In genomic region chr18:51461956-51462355, GRCh38 we compare ENCODE assay signal across 22 cellular contexts.
DNase-seq lines count a peak whose midpoint lies in the region; ATAC-seq and TF ChIP-seq lines count a peak whose summit lies in the region.
"Had no signal": no experiment of that assay in that cellular context is flagged by ENCODE, and none has a peak within 500 bp of the region (broad histone marks: within the 10 kb centered on the region; RNA-seq: fewer than 3 reads in every experiment).

No MANE protein-coding gene starts in this region.

- H3K9me3 ChIP-seq in RWPE2 (ENCODE audit: severe bottlenecking) (no peaks in the 10 kb centered on the region), mammary epithelial cell (replicated peaks; ENCODE audit: insufficient read depth, low read length) (no peaks in the 10 kb centered on the region), MM.1S (replicated peaks; ENCODE audit: insufficient read depth, low read length) (no peaks in the 10 kb centered on the region)
- H3K9me3 ChIP-seq: A549; BLaER1 treated with 17β-estradiol and CSF1 and Interleukin-3, amounts not matched to agents 10 nM and 100 nM had no signal

- no peaks in the 10 kb centered on the region for H3F3A ChIP-seq in MM.1S (ENCODE audit: insufficient read depth, low read length)

- no TSS peak for BruUV-seq in mammary epithelial cell (replicated peaks; lab: Mats Ljungman, UMichigan)

- intact Hi-C loops in mammary epithelial cell (cut with micrococcal nuclease), result no loop called here

- DNase-seq in RWPE2 (ENCODE audit: low spot score) (no peak), mammary epithelial cell (peak; percentile 55), fibroblast of villous mesenchyme (ENCODE audit: low read depth) (peak; percentile 28), retinal pigment epithelial cell (ENCODE audit: low read depth) (peak; percentile 34), AG08396 (ENCODE audit: low spot score) (no peak), NCI-H1694 (lab: John Stamatoyannopoulos, UW) (no peak), brain microvascular endothelial cell (no peak), MM.1S (no peak)
- DNase-seq: Calu3; CD8-positive, alpha-beta T cell; GM23248; KG1; NCI-H1417 treated with DMSO at 0.1 percent for 48 hours; NCI-H1930; NCI-H446; NCI-H748 treated with DMSO at 0.1 percent for 48 hours; SHP77 had no signal

- H3K4me3 ChIP-seq in RWPE2 (ENCODE audit: severe bottlenecking), result no peak overlapping the region
- no peak overlapping the region for H3K4me3 ChIP-seq in mammary epithelial cell (replicated peaks in 1 of 3; ENCODE audit: insufficient read depth in 1 of 3, low read depth in 2 of 3, low read length in 3 of 3)
- no peak overlapping the region for H3K4me3 ChIP-seq in fibroblast of villous mesenchyme (ENCODE audit: low read depth, low read length)
- H3K4me3 ChIP-seq in retinal pigment epithelial cell (ENCODE audit: low read length), result no peak overlapping the region
- no peak overlapping the region for H3K4me3 ChIP-seq in brain microvascular endothelial cell (ENCODE audit: low read depth, low read length)
- no peak overlapping the region for H3K4me3 ChIP-seq in MM.1S (ENCODE audit: low read length)
- H3K4me3 ChIP-seq: A549; BLaER1 treated with 17β-estradiol and CSF1 and Interleukin-3, amounts not matched to agents 10 nM and 100 nM; GM12878; GM23248 had no signal

- H4K20me1 ChIP-seq in mammary epithelial cell (ENCODE audit: insufficient read depth, low read length) (no peaks in the 10 kb centered on the region), MM.1S (ENCODE audit: insufficient read depth, low read length) (no peaks in the 10 kb centered on the region)
- H4K20me1 ChIP-seq: BLaER1 treated with 17β-estradiol and CSF1 and Interleukin-3, amounts not matched to agents 10 nM and 100 nM had no signal

- H3K4me2 ChIP-seq in mammary epithelial cell (ENCODE audit: insufficient read depth, low read depth, low read length), result no peak overlapping the region
- no peak overlapping the region for H3K4me2 ChIP-seq in MM.1S (ENCODE audit: low read depth, low read length)
- H3K4me2 ChIP-seq: A549; BLaER1 treated with 17β-estradiol and CSF1 and Interleukin-3, amounts not matched to agents 10 nM and 100 nM had no signal

- H2AFZ ChIP-seq in mammary epithelial cell (ENCODE audit: low read depth, low read length), result no peak overlapping the region
- no peak overlapping the region for H2AFZ ChIP-seq in MM.1S (ENCODE audit: low read length)
- H2AFZ ChIP-seq: GM23248 had no signal

- 0% methylated on average over 1 of the region's 1 CpG for WGBS in mammary epithelial cell (ENCODE audit: low coverage, missing lambda C conversion rate)

- H3K27ac ChIP-seq in RWPE2 (ENCODE audit: poor library complexity, severe bottlenecking), result no peak overlapping the region
- H3K27ac ChIP-seq in mammary epithelial cell (ENCODE audit: insufficient read depth, low read depth, low read length), result no peak overlapping the region
- no peak overlapping the region for H3K27ac ChIP-seq in brain microvascular endothelial cell
- no peak overlapping the region for H3K27ac ChIP-seq in MM.1S (ENCODE audit: low read length)
- H3K27ac ChIP-seq: A549; BLaER1 treated with 17β-estradiol and CSF1 and Interleukin-3, amounts not matched to agents 10 nM and 100 nM; GM23248 had no signal

- H3K9ac ChIP-seq in mammary epithelial cell (ENCODE audit: insufficient read depth, low read length), result no peak overlapping the region
- no peak overlapping the region for H3K9ac ChIP-seq in MM.1S (ENCODE audit: low read length)
- H3K9ac ChIP-seq: BLaER1 treated with 17β-estradiol and CSF1 and Interleukin-3, amounts not matched to agents 10 nM and 100 nM; GM23248 had no signal

- H3K4me1 ChIP-seq in RWPE2 (ENCODE audit: insufficient read depth, poor library complexity, severe bottlenecking), result no peaks in the 10 kb centered on the region
- H3K4me1 ChIP-seq in mammary epithelial cell (ENCODE audit: insufficient read depth, low read length), result peaks cover 7% of the 10 kb centered on the region
- no peaks in the 10 kb centered on the region for H3K4me1 ChIP-seq in MM.1S (ENCODE audit: low read length)
- H3K4me1 ChIP-seq: A549; BLaER1 treated with 17β-estradiol and CSF1 and Interleukin-3, amounts not matched to agents 10 nM and 100 nM had no signal

- in situ Hi-C loops in mammary epithelial cell (cut with MboI; ENCODE audit: low sequenced_read_pairs in 2 of 2) (no loop called here), brain microvascular endothelial cell (cut with HindIII; ENCODE audit: low pct_ligation_motif_present, low sequenced_read_pairs) (no loop called here)

- no peaks in the 10 kb centered on the region for H3K36me3 ChIP-seq in RWPE2 (ENCODE audit: low read depth)
- no peaks in the 10 kb centered on the region for H3K36me3 ChIP-seq in mammary epithelial cell (ENCODE audit: insufficient read depth, low read length)
- H3K36me3 ChIP-seq in brain microvascular endothelial cell (replicated peaks), result no peaks in the 10 kb centered on the region
- no peaks in the 10 kb centered on the region for H3K36me3 ChIP-seq in MM.1S (replicated peaks; ENCODE audit: insufficient read depth, low read length)
- H3K36me3 ChIP-seq: BLaER1 treated with 17β-estradiol and CSF1 and Interleukin-3, amounts not matched to agents 10 nM and 100 nM had no signal

- CTCF ChIA-PET in mammary epithelial cell (lab: Charles Lee; ENCODE audit: low non-redundant PET), result no interaction called here

- no peak for TF ChIP-seq CTCF in RWPE2 (IDR thresholded peaks at IDR 0.05; ENCODE audit: poor library complexity, severe bottlenecking)
- no peak for TF ChIP-seq CTCF in mammary epithelial cell (conservative IDR thresholded peaks at IDR 0.05 in 1 of 2, IDR thresholded peaks at IDR 0.05 in 1 of 2; ENCODE audit: extremely low read depth in 1 of 2, insufficient read depth in 1 of 2, low read depth in 1 of 2, low read length in 2 of 2)
- TF ChIP-seq CTCF in fibroblast of villous mesenchyme (IDR thresholded peaks at IDR 0.05; ENCODE audit: insufficient read depth, low read depth, low read length), result no peak
- TF ChIP-seq CTCF in retinal pigment epithelial cell (conservative IDR thresholded peaks at IDR 0.05; ENCODE audit: low read depth, low read length), result no peak
- no peak for TF ChIP-seq CTCF in brain microvascular endothelial cell (IDR thresholded peaks at IDR 0.05; ENCODE audit: low read depth, low read length, missing control alignments)
- TF ChIP-seq CTCF in MM.1S (IDR thresholded peaks at IDR 0.05; ENCODE audit: low read length), result no peak

- H3K27me3 ChIP-seq in RWPE2 (ENCODE audit: insufficient read depth, poor library complexity, severe bottlenecking) (no peaks in the 10 kb centered on the region), mammary epithelial cell (ENCODE audit: insufficient read depth, low read length) (no peaks in the 10 kb centered on the region), brain microvascular endothelial cell (replicated peaks) (no peaks in the 10 kb centered on the region), MM.1S (replicated peaks; ENCODE audit: insufficient read depth, low read length) (no peaks in the 10 kb centered on the region)
- H3K27me3 ChIP-seq: BLaER1 treated with 17β-estradiol and CSF1 and Interleukin-3, amounts not matched to agents 10 nM and 100 nM had no signal

- dilution Hi-C loops in mammary epithelial cell (cut with HindIII; ENCODE audit: low sequenced_read_pairs), result no loop called here

- no peaks in the 10 kb centered on the region for H3K9me2 ChIP-seq in MM.1S (replicated peaks; ENCODE audit: insufficient read depth, low read length)

- peak; percentile 17; the same call in 2 of the 3 replicates for ATAC-seq in RWPE2 (ENCODE audit: low read depth)
- ATAC-seq: A549; CD8-positive, alpha-beta T cell; GM12878; HCT116; SK-N-SH treated with all-trans-retinoic acid at 6 μM for 48 hours had no signal

- no peaks in the 10 kb centered on the region for H3K79me2 ChIP-seq in mammary epithelial cell (ENCODE audit: insufficient read depth, low read length)
- no peaks in the 10 kb centered on the region for H3K79me2 ChIP-seq in MM.1S (ENCODE audit: low read length)

Comparison
In these comparisons a context has a peak if more than half of its experiments do, and no peak if none do; other contexts are left out.
1. DNase-seq: peak in mammary epithelial cell (single experiment), fibroblast of villous mesenchyme (single experiment) and retinal pigment epithelial cell (single experiment); none in RWPE2 (single experiment), AG08396 (single experiment), NCI-H1694 (single experiment), brain microvascular endothelial cell (single experiment) and MM.1S (single experiment).